Comparison of ENCODE assay signal across 37 cellular contexts in the genomic region with DNA sequence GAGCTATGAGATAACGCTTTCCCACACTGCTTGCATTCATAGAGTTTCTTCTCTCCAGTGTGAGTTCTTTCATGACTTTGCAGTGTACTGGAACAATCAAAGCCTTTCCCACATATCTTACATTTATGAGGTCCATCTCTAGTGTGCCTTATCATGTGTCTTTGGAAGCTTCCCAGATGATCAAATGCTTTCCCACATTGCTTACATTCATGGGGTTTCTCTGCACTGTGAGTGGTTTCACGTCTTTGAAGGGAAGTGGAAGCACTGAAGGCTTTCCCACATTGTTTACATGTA. TPM values are rescaled to one million over a fixed set of nuclear protein-coding genes. Genes with fewer than 3 reads are reported as not detected.
"Had no signal": no experiment of that assay in that cellular context is flagged by ENCODE, and none has a peak within 500 bp of the region (broad histone marks: within the 10 kb centered on the region; RNA-seq: fewer than 3 reads in every experiment).

No MANE protein-coding gene starts in this region.

- H3K27ac ChIP-seq: adrenal gland, body of pancreas, brain microvascular endothelial cell, breast epithelium, VCaP had no signal

- H3K27ac Mint-ChIP-seq: activated B cell treated with CpG ODN at 0.5 μM for 24 hours; activated CD4-positive, alpha-beta memory T cell treated with anti-CD3 and anti-CD28 coated beads for 36 hours; activated CD4-positive, alpha-beta T cell treated with anti-CD3 and anti-CD28 coated beads, Interleukin-2, amount 10 ng/mL, durations not matched to agents 24 days and 14 days; activated CD8-positive, alpha-beta memory T cell treated with anti-CD3 and anti-CD28 coated beads, Interleukin-2, amount 10 ng/mL, durations not matched to agents 7 days and 5 days; activated CD8-positive, alpha-beta T cell treated with anti-CD3 and anti-CD28 coated beads, Interleukin-2, amount 10 ng/mL, durations not matched to agents 7 days and 5 days; activated naive CD4-positive, alpha-beta T cell treated with anti-CD3 and anti-CD28 coated beads, Interleukin-2, amount 10 ng/mL, durations not matched to agents 7 days and 5 days; activated naive CD4-positive, alpha-beta T cell treated with anti-CD3 and anti-CD28 coated beads, Interleukin-2, amount 50 U/mL, for 24 hours; activated naive CD8-positive, alpha-beta T cell; activated naive CD8-positive, alpha-beta T cell treated with anti-CD3 and anti-CD28 coated beads, Interleukin-2, amount 10 ng/mL, durations not matched to agents 7 days and 5 days; activated naive CD8-positive, alpha-beta T cell treated with anti-CD3 and anti-CD28 coated beads, Interleukin-2, amount 50 U/mL, for 24 hours; activated T-cell treated with anti-CD3 and anti-CD28 coated beads, Interleukin-2, amount 50 U/mL, for 24 hours; activated T-helper 2 cell treated with anti-CD3 and anti-CD28 coated beads, Interferon-gamma antibody, Interleukin-2, Interleukin-4, amounts not matched to agents 10 μg/mL and 5 μg/mL and 100 μg/mL, durations not matched to agents 14 hours and 24 hours and 36 hours; T-helper 1 cell treated with Interleukin-12 subunit alpha and Interleukin-12 subunit beta and Interleukin-4 antibody, amounts not matched to agents 30 μg/mL and 1 μg/mL, for 36 hours; T-helper 2 cell treated with Interferon-gamma antibody and Interleukin-4, amounts not matched to agents 5 μg/mL and 100 μg/mL, for 36 hours had no signal

- H3K27me3 Mint-ChIP-seq: activated B cell treated with CpG ODN at 0.5 μM for 24 hours; activated CD4-positive, alpha-beta memory T cell treated with anti-CD3 and anti-CD28 coated beads for 36 hours; activated CD4-positive, alpha-beta T cell treated with anti-CD3 and anti-CD28 coated beads, Interleukin-2, amount 10 ng/mL, durations not matched to agents 24 days and 14 days; activated CD8-positive, alpha-beta memory T cell treated with anti-CD3 and anti-CD28 coated beads, Interleukin-2, amount 10 ng/mL, durations not matched to agents 7 days and 5 days; activated naive CD4-positive, alpha-beta T cell treated with anti-CD3 and anti-CD28 coated beads, Interleukin-2, amount 10 ng/mL, durations not matched to agents 7 days and 5 days; activated naive CD4-positive, alpha-beta T cell treated with anti-CD3 and anti-CD28 coated beads, Interleukin-2, amount 50 U/mL, for 24 hours; activated naive CD8-positive, alpha-beta T cell; activated naive CD8-positive, alpha-beta T cell treated with anti-CD3 and anti-CD28 coated beads, Interleukin-2, amount 10 ng/mL, durations not matched to agents 7 days and 5 days; activated naive CD8-positive, alpha-beta T cell treated with anti-CD3 and anti-CD28 coated beads, Interleukin-2, amount 50 U/mL, for 24 hours; activated T-cell treated with anti-CD3 and anti-CD28 coated beads, Interleukin-2, amount 50 U/mL, for 24 hours had no signal

- H3K36me3 ChIP-seq: adrenal gland, brain microvascular endothelial cell, breast epithelium had no signal

- H3K4me1 Mint-ChIP-seq: activated CD4-positive, alpha-beta T cell treated with anti-CD3 and anti-CD28 coated beads, Interleukin-2, amount 10 ng/mL, durations not matched to agents 24 days and 14 days; activated CD8-positive, alpha-beta memory T cell treated with anti-CD3 and anti-CD28 coated beads, Interleukin-2, amount 10 ng/mL, durations not matched to agents 7 days and 5 days; activated naive CD4-positive, alpha-beta T cell treated with anti-CD3 and anti-CD28 coated beads, Interleukin-2, amount 10 ng/mL, durations not matched to agents 7 days and 5 days; activated naive CD4-positive, alpha-beta T cell treated with anti-CD3 and anti-CD28 coated beads, Interleukin-2, amount 50 U/mL, for 24 hours; activated naive CD8-positive, alpha-beta T cell treated with anti-CD3 and anti-CD28 coated beads, Interleukin-2, amount 10 ng/mL, durations not matched to agents 7 days and 5 days; activated naive CD8-positive, alpha-beta T cell treated with anti-CD3 and anti-CD28 coated beads, Interleukin-2, amount 50 U/mL, for 24 hours had no signal

- H3K27me3 ChIP-seq: adrenal gland, body of pancreas, brain microvascular endothelial cell, breast epithelium had no signal

- ATAC-seq: activated CD8-positive, alpha-beta memory T cell treated with anti-CD3 and anti-CD28 coated beads, Interleukin-2, amount 10 ng/mL, durations not matched to agents 7 days and 5 days; activated CD8-positive, alpha-beta T cell treated with anti-CD3 and anti-CD28 coated beads, Interleukin-2, amount 10 ng/mL, durations not matched to agents 7 days and 5 days; activated naive CD8-positive, alpha-beta T cell treated with anti-CD3 and anti-CD28 coated beads, Interleukin-2, amount 50 U/mL, for 24 hours; body of pancreas had no signal

- H3K4me3 ChIP-seq: adrenal gland, body of pancreas, breast epithelium had no signal

- DNase-seq: activated B cell treated with CpG ODN at 0.5 μM for 24 hours; activated CD4-positive, alpha-beta memory T cell treated with anti-CD3 and anti-CD28 coated beads for 36 hours; activated CD4-positive, alpha-beta T cell treated with anti-CD3 and anti-CD28 coated beads for 4 hours; activated CD4-positive, alpha-beta T cell treated with anti-CD3 and anti-CD28 coated beads, Interleukin-2, amount 10 ng/mL, durations not matched to agents 24 days and 14 days; activated CD4-positive, alpha-beta T cell treated with anti-CD3 and anti-CD28 coated beads, Interleukin-2, amount 50 U/mL, for 1 hour; activated CD4-positive, alpha-beta T cell treated with anti-CD3 and anti-CD28 coated beads, Interleukin-2, amount 50 U/mL, for 4 hours; activated CD4-positive, CD25-positive, alpha-beta regulatory T cell treated with anti-CD3 and anti-CD28 coated beads, Interleukin-2, amount 50 U/mL, for 72 hours; activated CD8-positive, alpha-beta memory T cell treated with anti-CD3 and anti-CD28 coated beads for 24 hours; activated CD8-positive, alpha-beta memory T cell treated with anti-CD3 and anti-CD28 coated beads, Interleukin-2, amount 10 ng/mL, durations not matched to agents 7 days and 5 days; activated CD8-positive, alpha-beta memory T cell treated with anti-CD3 and anti-CD28 coated beads, Interleukin-2, amount 50 U/mL, for 48 hours; activated CD8-positive, alpha-beta T cell treated with anti-CD3 and anti-CD28 coated beads, Interleukin-2, amount 10 ng/mL, durations not matched to agents 7 days and 5 days; activated effector memory CD4-positive, alpha-beta T cell treated with Interleukin-2 at 50 U/mL for 16 hours; activated gamma-delta T cell; activated naive CD4-positive, alpha-beta T cell treated with anti-CD3 and anti-CD28 coated beads, Interleukin-2, amount 10 ng/mL, durations not matched to agents 7 days and 5 days; activated naive CD4-positive, alpha-beta T cell treated with Interleukin-2 at 50 U/mL for 16 hours; activated naive CD8-positive, alpha-beta T cell treated with anti-CD3 and anti-CD28 coated beads, Interleukin-2, amount 10 ng/mL, durations not matched to agents 7 days and 5 days; activated naive CD8-positive, alpha-beta T cell treated with anti-CD3 and anti-CD28 coated beads, Interleukin-2, amount 50 U/mL, for 24 hours; activated T-cell treated with anti-CD3 and anti-CD28 coated beads, Interleukin-2, amount 50 U/mL, for 24 hours; activated T-cell treated with anti-CD3 and anti-CD28 coated beads, Interleukin-2, amount 50 U/mL, for 48 hours; adrenal gland; amniotic stem cell; aorta; body of pancreas; brain microvascular endothelial cell; central memory CD4-positive, alpha-beta T cell; T-helper 1 cell; T-helper 2 cell; T-helper 9 cell had no signal

- FAIRE-seq: astrocyte, TTC549 had no signal

- H3K4me1 ChIP-seq: adrenal gland, body of pancreas, breast epithelium had no signal

- H3K4me3 Mint-ChIP-seq: activated B cell treated with CpG ODN at 0.5 μM for 24 hours; activated CD4-positive, alpha-beta memory T cell treated with anti-CD3 and anti-CD28 coated beads for 36 hours; activated CD4-positive, alpha-beta T cell treated with anti-CD3 and anti-CD28 coated beads, Interleukin-2, amount 10 ng/mL, durations not matched to agents 24 days and 14 days; activated CD8-positive, alpha-beta memory T cell treated with anti-CD3 and anti-CD28 coated beads, Interleukin-2, amount 10 ng/mL, durations not matched to agents 7 days and 5 days; activated CD8-positive, alpha-beta T cell treated with anti-CD3 and anti-CD28 coated beads, Interleukin-2, amount 10 ng/mL, durations not matched to agents 7 days and 5 days; activated naive CD4-positive, alpha-beta T cell treated with anti-CD3 and anti-CD28 coated beads, Interleukin-2, amount 10 ng/mL, durations not matched to agents 7 days and 5 days; activated naive CD4-positive, alpha-beta T cell treated with anti-CD3 and anti-CD28 coated beads, Interleukin-2, amount 50 U/mL, for 24 hours; activated naive CD8-positive, alpha-beta T cell; activated naive CD8-positive, alpha-beta T cell treated with anti-CD3 and anti-CD28 coated beads, Interleukin-2, amount 10 ng/mL, durations not matched to agents 7 days and 5 days; activated naive CD8-positive, alpha-beta T cell treated with anti-CD3 and anti-CD28 coated beads, Interleukin-2, amount 50 U/mL, for 24 hours; activated T-cell treated with anti-CD3 and anti-CD28 coated beads, Interleukin-2, amount 50 U/mL, for 24 hours; T-helper 1 cell treated with Interleukin-12 subunit alpha and Interleukin-12 subunit beta and Interleukin-4 antibody, amounts not matched to agents 30 μg/mL and 1 μg/mL, for 36 hours; T-helper 2 cell treated with Interferon-gamma antibody and Interleukin-4, amounts not matched to agents 5 μg/mL and 100 μg/mL, for 36 hours had no signal

RNA-seq across cellular contexts. Expression of gene ZNF563, which starts 47.0 kb away (rescaled TPM):
- total RNA-seq: astrocyte had no signal
